14 cellular contexts compared by ENCODE assay signal in genomic region chr6:5992551-5993225, GRCh38. TPM values are rescaled to one million over a fixed set of nuclear protein-coding genes. Genes with fewer than 3 reads are reported as not detected.
"Had no signal": no experiment of that assay in that cellular context is flagged by ENCODE, and none has a peak within 500 bp of the region (broad histone marks: within the 10 kb centered on the region; RNA-seq: fewer than 3 reads in every experiment).

No MANE protein-coding gene starts in this region.

- H3K27ac ChIP-seq: body of pancreas, prostate gland, right lobe of liver, transverse colon had no signal

- FAIRE-seq: TTC549 had no signal

- H3K9me3 ChIP-seq: body of pancreas, prostate gland, right lobe of liver, transverse colon had no signal

- H3K36me3 ChIP-seq: prostate gland, right lobe of liver, transverse colon had no signal

- H3K4me3 ChIP-seq: body of pancreas, prostate gland, right lobe of liver, transverse colon had no signal

- H3K4me1 ChIP-seq: prostate gland had no signal

- ATAC-seq: activated CD4-positive, CD25-positive, alpha-beta regulatory T cell treated with anti-CD3 and anti-CD28 coated beads, Interleukin-2, amount 50 U/mL, for 24 hours; body of pancreas; esophagus mucosa; right lobe of liver; T-helper 17 cell had no signal

- DNase-seq: activated naive CD4-positive, alpha-beta T cell treated with anti-CD3 and anti-CD28 coated beads, Interleukin-2, amount 10 ng/mL, durations not matched to agents 7 days and 5 days; body of pancreas; midbrain; nucleus accumbens; right lobe of liver; stimulated activated naive CD4-positive, alpha-beta T cell; substantia nigra; T-helper 17 cell; transverse colon had no signal

RNA-seq across cellular contexts. Expression of gene NRN1, which starts 14.0 kb away (rescaled TPM):
- total RNA-seq: fibroblast of villous mesenchyme had no signal
